In the genomic region with DNA sequence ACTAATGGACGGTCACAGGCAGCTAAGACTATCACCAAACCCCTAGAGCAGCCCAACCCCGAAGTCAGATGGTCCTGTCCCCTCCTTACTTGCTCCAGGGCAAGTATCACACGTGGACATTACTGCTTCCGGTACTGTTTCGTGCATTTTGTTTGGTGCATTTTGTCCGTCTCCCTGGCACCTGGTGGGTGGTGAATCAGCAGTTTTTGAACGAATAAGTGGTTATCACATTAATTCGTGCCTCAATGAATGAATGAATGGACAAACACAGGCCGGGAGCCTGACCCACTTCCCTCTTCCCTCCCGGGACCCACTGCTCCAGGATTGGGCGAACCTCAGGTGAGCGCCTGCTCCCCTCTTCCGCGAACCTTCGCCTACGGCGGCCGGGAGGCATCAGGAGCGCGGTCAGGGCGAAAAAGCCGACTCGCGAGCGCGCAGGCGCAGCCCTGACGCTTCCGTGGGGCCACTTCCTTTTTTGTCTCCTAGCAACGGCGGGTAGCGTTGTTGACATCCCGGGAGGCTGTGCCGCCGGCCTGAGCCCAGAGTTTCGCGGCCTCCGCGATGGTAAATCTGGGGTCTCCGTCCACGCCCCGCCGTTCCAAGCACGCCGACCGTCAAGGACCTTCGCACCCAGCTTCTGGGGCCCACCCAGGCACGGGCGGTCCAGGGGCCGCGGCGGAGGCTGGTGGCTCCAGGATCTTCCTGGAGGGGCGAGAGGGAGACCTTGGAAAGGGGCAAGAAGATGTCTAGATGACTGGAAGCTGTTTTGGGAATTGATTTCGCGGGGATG, we compare ENCODE assay signal across 8 cellular contexts. TPM values are rescaled to one million over a fixed set of nuclear protein-coding genes. Genes with fewer than 3 reads are reported as not detected.
A peak's percentile ranks its signal among the peaks of the same experiment; 100 is the strongest.
DNase-seq lines count a peak whose midpoint lies in the region; ATAC-seq and FAIRE-seq lines count a peak whose summit lies in the region.

A gene (plus strand): TSS at position 478 of the 790 bp plus-strand sequence. CDS start 84 bp downstream, at position 562.

- ATAC-seq in GM21360 (IDR thresholded peaks at IDR 0.05; ENCODE audit: unreplicated experiment), result peak; percentile 97
- peak; percentile 95 to 98 for ATAC-seq in natural killer cell treated with Interleukin-12 subunit alpha and Interleukin-12 subunit beta and Interleukin-15 and Interleukin-18, amount 100 ng/mL, for 72 hours

- peaks cover 4% of the 10 kb centered on the region for H3K9me3 Mint-ChIP-seq in natural killer cell treated with Interleukin-12 subunit alpha and Interleukin-12 subunit beta and Interleukin-15 and Interleukin-18, amount 100 ng/mL, for 72 hours

- H3K4me1 Mint-ChIP-seq in natural killer cell treated with Interleukin-12 subunit alpha and Interleukin-12 subunit beta and Interleukin-15 and Interleukin-18, amount 100 ng/mL, for 72 hours (ENCODE audit: low read depth in 2 of 2), result peaks cover 18 to 32% of the 10 kb centered on the region in 2 donors

- H3K27me3 Mint-ChIP-seq in natural killer cell treated with Interleukin-12 subunit alpha and Interleukin-12 subunit beta and Interleukin-15 and Interleukin-18, amount 100 ng/mL, for 72 hours, result peaks cover 8 to 16% of the 10 kb centered on the region in 2 donors

- peaks cover 9% of the 10 kb centered on the region for H3K36me3 Mint-ChIP-seq in natural killer cell treated with Interleukin-12 subunit alpha and Interleukin-12 subunit beta and Interleukin-15 and Interleukin-18, amount 100 ng/mL, for 72 hours

- peak within 1 kb of the TSS; percentile 97 for H3K4me3 Mint-ChIP-seq in natural killer cell treated with Interleukin-12 subunit alpha and Interleukin-12 subunit beta and Interleukin-15 and Interleukin-18, amount 100 ng/mL, for 72 hours

- DNase-seq in COR-L47 (lab: John Stamatoyannopoulos, UW), result peak; percentile 36
- peak in 73 of 76 experiments; percentile 11 to 93 (median 83) for DNase-seq in HUDEP-2 (lab: John Stamatoyannopoulos, UW; ENCODE audit: unreplicated experiment in 76 of 76)
- peak; percentile 81 for DNase-seq in RCC 7860 (ENCODE audit: low spot score)
- peak; percentile 82 for DNase-seq in activated gamma-delta T cell (lab: John Stamatoyannopoulos, UW)
- DNase-seq in fibroblast of the conjunctiva (ENCODE audit: low read depth), result peak; percentile 80
- peak; percentile 94 for DNase-seq in natural killer cell treated with Interleukin-12 subunit alpha and Interleukin-12 subunit beta and Interleukin-15 and Interleukin-18, amount 100 ng/mL, for 72 hours (ENCODE audit: low spot score)
- DNase-seq in stimulated activated naive CD4-positive, alpha-beta T cell (lab: John Stamatoyannopoulos, UW), result peak; percentile 82 to 93 (median 86)

- H3K27ac Mint-ChIP-seq in natural killer cell treated with Interleukin-12 subunit alpha and Interleukin-12 subunit beta and Interleukin-15 and Interleukin-18, amount 100 ng/mL, for 72 hours, result peak within 1 kb of the TSS; percentile 95 to 96

- FAIRE-seq in RCC 7860 (lab: Jason Lieb, UNC), result peak; percentile 28

RNA-seq across cellular contexts. Expression of the gene that starts here (rescaled TPM):
- total RNA-seq in natural killer cell treated with Interleukin-12 subunit alpha and Interleukin-12 subunit beta and Interleukin-15 and Interleukin-18, amount 100 ng/mL, for 72 hours, result not detected

Comparison
In these comparisons a context has a peak if more than half of its experiments do, and no peak if none do; other contexts are left out.
1. Peak in every context shown above with its lines: DNase-seq and ATAC-seq.
2. Peak in DNase-seq and ATAC-seq in natural killer cell treated with Interleukin-12 subunit alpha and Interleukin-12 subunit beta and Interleukin-15 and Interleukin-18, amount 100 ng/mL, for 72 hours; RNA of the gene not detected or under 1 TPM.
3. DNase-seq: peak in every context shown above with its lines; median percentile 94 in natural killer cell treated with Interleukin-12 subunit alpha and Interleukin-12 subunit beta and Interleukin-15 and Interleukin-18, amount 100 ng/mL, for 72 hours; 86 in stimulated activated naive CD4-positive, alpha-beta T cell; 83 in HUDEP-2; 82 in activated gamma-delta T cell; 81 in RCC 7860; 80 in fibroblast of the conjunctiva; 36 in COR-L47.